In the genomic region with DNA sequence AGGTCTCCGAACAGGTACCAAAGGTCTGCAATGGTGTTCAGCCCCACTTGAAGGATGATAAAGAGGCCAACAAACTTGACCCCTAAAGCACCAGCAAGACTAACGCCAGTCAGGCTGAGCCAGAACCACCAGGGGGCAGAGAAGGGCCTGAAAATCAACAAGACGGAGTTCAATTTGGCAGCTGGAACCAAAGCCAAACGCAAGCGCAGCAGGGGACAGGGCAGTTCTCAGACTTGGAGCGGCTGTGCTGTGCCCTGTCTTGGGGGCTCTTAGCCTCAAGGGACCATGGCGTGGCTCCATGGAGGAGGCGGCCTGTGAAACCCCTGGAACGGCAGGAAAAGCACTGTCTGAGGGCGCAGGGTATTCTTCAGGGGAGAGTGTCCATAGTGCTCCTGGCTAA, we compare ENCODE assay signal across 8 cellular contexts. TPM values are rescaled to one million over a fixed set of nuclear protein-coding genes. Genes with fewer than 3 reads are reported as not detected.
DNase-seq lines count a peak whose midpoint lies in the region; ATAC-seq and TF ChIP-seq lines count a peak whose summit lies in the region.

No MANE protein-coding gene starts in this region.

- no peak overlapping the region for H3K4me3 Mint-ChIP-seq in activated CD4-positive, alpha-beta memory T cell treated with anti-CD3 and anti-CD28 coated beads for 36 hours
- H3K4me3 Mint-ChIP-seq in endothelial cell (ENCODE audit: unreplicated experiment), result no peak overlapping the region

- peaks cover 43 to 60% of the 10 kb centered on the region in 2 experiments for H3K36me3 ChIP-seq in mesenchymal stem cell (ENCODE audit: control insufficient read depth in 1 of 2, insufficient read depth in 2 of 2, low read depth in 1 of 2, low read length in 2 of 2)

- no peaks in the 10 kb centered on the region for H3K27me3 Mint-ChIP-seq in activated CD4-positive, alpha-beta memory T cell treated with anti-CD3 and anti-CD28 coated beads for 36 hours
- H3K27me3 Mint-ChIP-seq in endothelial cell (ENCODE audit: unreplicated experiment), result peaks cover 9% of the 10 kb centered on the region

- WGBS in mesenchymal stem cell, result 32% methylated on average over 10 of the region's 10 CpGs

- no peak overlapping the region for H2BK120ac ChIP-seq in mesenchymal stem cell (ENCODE audit: low read depth, low read length)

- H3K4me1 Mint-ChIP-seq in activated CD4-positive, alpha-beta memory T cell treated with anti-CD3 and anti-CD28 coated beads for 36 hours (ENCODE audit: low read depth), result peaks cover 24% of the 10 kb centered on the region
- peaks cover 3% of the 10 kb centered on the region for H3K4me1 Mint-ChIP-seq in endothelial cell (ENCODE audit: unreplicated experiment)

- TF ChIP-seq CTCF in AG09319 (IDR thresholded peaks at IDR 0.05; ENCODE audit: low read depth, low read length), result peak; percentile 94
- TF ChIP-seq CTCF in endothelial cell (IDR thresholded peaks at IDR 0.05; ENCODE audit: unreplicated experiment), result peak; percentile 78

- H3K36me3 Mint-ChIP-seq in activated CD4-positive, alpha-beta memory T cell treated with anti-CD3 and anti-CD28 coated beads for 36 hours, result peaks cover 4% of the 10 kb centered on the region
- peaks cover 19% of the 10 kb centered on the region for H3K36me3 Mint-ChIP-seq in endothelial cell (ENCODE audit: low read depth, unreplicated experiment)

- no peak overlapping the region for H2AK5ac ChIP-seq in mesenchymal stem cell (ENCODE audit: low read length, severe bottlenecking)

- H2BK12ac ChIP-seq in mesenchymal stem cell (ENCODE audit: low read length in 2 of 2), result no peak overlapping the region

- H4K8ac ChIP-seq in mesenchymal stem cell (ENCODE audit: low read length), result peak overlapping the region; percentile 22

- H2BK5ac ChIP-seq in mesenchymal stem cell (ENCODE audit: low read depth, low read length, poor library complexity, severe bottlenecking), result no peak overlapping the region

- peak overlapping the region in 1 of 2 experiments; percentile 3 for H3K23ac ChIP-seq in mesenchymal stem cell (ENCODE audit: low read length in 2 of 2)

- POLR2A ChIA-PET in activated CD4-positive, alpha-beta memory T cell treated with anti-CD3 and anti-CD28 coated beads for 36 hours (lab: Charles Lee), result interaction anchor here (1.0 kb wide), 1 partner anchor 15 kb away, joined by 5 read pairs; no protein-coding TSS in a partner anchor

- no peaks in the 10 kb centered on the region for H3K9me3 Mint-ChIP-seq in activated CD4-positive, alpha-beta memory T cell treated with anti-CD3 and anti-CD28 coated beads for 36 hours
- H3K9me3 Mint-ChIP-seq in endothelial cell (ENCODE audit: unreplicated experiment), result no peaks in the 10 kb centered on the region

- H3K4me3 ChIP-seq in mesenchymal stem cell (ENCODE audit: insufficient read depth in 1 of 2, low read depth in 1 of 2, low read length in 2 of 2), result no peak overlapping the region

- H3K9ac ChIP-seq in mesenchymal stem cell (ENCODE audit: low read length), result peak overlapping the region; percentile 45

- peak overlapping the region in 1 of 2 experiments; percentile 41 for H3K18ac ChIP-seq in mesenchymal stem cell (ENCODE audit: low read depth in 1 of 2, low read length in 2 of 2)

- no peak for ATAC-seq in HG02588 (IDR thresholded peaks at IDR 0.05; ENCODE audit: unreplicated experiment)

- peaks cover 39% of the 10 kb centered on the region for H3K79me1 ChIP-seq in mesenchymal stem cell (replicated peaks; ENCODE audit: low read length, poor library complexity, severe bottlenecking)

- no peak overlapping the region for H2BK15ac ChIP-seq in mesenchymal stem cell (ENCODE audit: low read depth, poor library complexity, severe bottlenecking)

- intact Hi-C loops in activated CD4-positive, alpha-beta memory T cell treated with anti-CD3 and anti-CD28 coated beads for 36 hours (cut with micrococcal nuclease), result loop anchor here (2.0 to 5.0 kb wide), 3 partner anchors 179 to 344 kb away; no protein-coding TSS in a partner anchor

- DNase-seq in AG09319 (ENCODE audit: extremely low read depth, low read depth) (peak; percentile 54), GM19240 (ENCODE audit: insufficient read length, low spot score) (peak; percentile 50), NCI-H446 (lab: John Stamatoyannopoulos, UW) (peak; percentile 40 to 82), endothelial cell (ENCODE audit: low spot score) (peak; percentile 83), mesenchymal stem cell (peak; percentile 87)
- peak; percentile 78 for DNase-seq in activated CD4-positive, alpha-beta memory T cell treated with anti-CD3 and anti-CD28 coated beads for 36 hours
- DNase-seq in stimulated activated CD8-positive, alpha-beta memory T cell treated with anti-CD3 and anti-CD28 coated beads, Interleukin-7, amount 100 ng/mL, for 24 hours (ENCODE audit: low read depth), result peak; percentile 18

- no peak overlapping the region for H3K4me2 ChIP-seq in mesenchymal stem cell (ENCODE audit: low read length, poor library complexity, severe bottlenecking)

- H2AFZ ChIP-seq in mesenchymal stem cell (ENCODE audit: low read depth, low read length), result no peak overlapping the region

- H4K91ac ChIP-seq in mesenchymal stem cell (ENCODE audit: low read length), result no peak overlapping the region

- H3K4ac ChIP-seq in mesenchymal stem cell (ENCODE audit: low read depth in 1 of 2, low read length in 2 of 2), result no peak overlapping the region

- peaks cover 20% of the 10 kb centered on the region for H3K4me1 ChIP-seq in mesenchymal stem cell (ENCODE audit: control insufficient read depth, insufficient read depth, low read depth, low read length)

- no peaks in the 10 kb centered on the region for H3K9me3 ChIP-seq in mesenchymal stem cell (ENCODE audit: control insufficient read depth, low read length)

- H3K27me3 ChIP-seq in mesenchymal stem cell (ENCODE audit: control insufficient read depth in 1 of 2, insufficient read depth in 1 of 2, low read length in 2 of 2), result no peaks in the 10 kb centered on the region

- H3K27ac ChIP-seq in mesenchymal stem cell (ENCODE audit: low read length, poor library complexity, severe bottlenecking), result no peak overlapping the region

- no peak overlapping the region for H3K27ac Mint-ChIP-seq in activated CD4-positive, alpha-beta memory T cell treated with anti-CD3 and anti-CD28 coated beads for 36 hours
- no peak overlapping the region for H3K27ac Mint-ChIP-seq in endothelial cell (ENCODE audit: unreplicated experiment)

- H3K14ac ChIP-seq in mesenchymal stem cell (ENCODE audit: low read length in 2 of 2), result no peak overlapping the region

- CTCF ChIA-PET in activated CD4-positive, alpha-beta memory T cell treated with anti-CD3 and anti-CD28 coated beads for 36 hours (lab: Charles Lee), result interaction anchor here (0.6 to 11.4 kb wide), 14 partner anchors 8 to 177 kb away, joined by 3 to 321 read pairs (median 4); a partner anchor contains a TSS

RNA-seq across cellular contexts. Expression of a gene that starts 19.6 kb away (rescaled TPM):
- 10 to 100 TPM; 12.9 to 13.1 TPM for total RNA-seq in activated CD4-positive, alpha-beta memory T cell treated with anti-CD3 and anti-CD28 coated beads for 36 hours
- 33.8 TPM for total RNA-seq in endothelial cell (ENCODE audit: unreplicated experiment)
- 15.7 TPM for polyA plus RNA-seq in mesenchymal stem cell (2013, experiment 1 of 2)
- polyA plus RNA-seq in mesenchymal stem cell (2013, experiment 2 of 2), result 16.1 TPM

RNA-seq across cellular contexts. Expression of a gene that starts 19.7 kb away (rescaled TPM):
- total RNA-seq in activated CD4-positive, alpha-beta memory T cell treated with anti-CD3 and anti-CD28 coated beads for 36 hours, result 10 to 100 TPM; 23.1 to 24.4 TPM
- total RNA-seq in endothelial cell (ENCODE audit: unreplicated experiment), result 20.0 TPM
- 5.6 TPM for polyA plus RNA-seq in mesenchymal stem cell (2013, experiment 1 of 2)
- 6.2 TPM for polyA plus RNA-seq in mesenchymal stem cell (2013, experiment 2 of 2)

RNA-seq across cellular contexts. Expression of a gene that starts 30.1 kb away (rescaled TPM):
- not detected for total RNA-seq in activated CD4-positive, alpha-beta memory T cell treated with anti-CD3 and anti-CD28 coated beads for 36 hours
- not detected for total RNA-seq in endothelial cell (ENCODE audit: unreplicated experiment)
- not detected for polyA plus RNA-seq in mesenchymal stem cell (2013, experiment 1 of 2)
- polyA plus RNA-seq in mesenchymal stem cell (2013, experiment 2 of 2), result not detected

Comparison
In these comparisons a context has a peak if more than half of its experiments do, and no peak if none do; other contexts are left out.
1. DNase-seq: peak in every context shown above with its lines; median percentile 87 in mesenchymal stem cell; 83 in endothelial cell; 78 in activated CD4-positive, alpha-beta memory T cell treated with anti-CD3 and anti-CD28 coated beads for 36 hours; 61 in NCI-H446; 54 in AG09319; 50 in GM19240; 18 in stimulated activated CD8-positive, alpha-beta memory T cell treated with anti-CD3 and anti-CD28 coated beads, Interleukin-7, amount 100 ng/mL, for 24 hours.